In the genomic region with DNA sequence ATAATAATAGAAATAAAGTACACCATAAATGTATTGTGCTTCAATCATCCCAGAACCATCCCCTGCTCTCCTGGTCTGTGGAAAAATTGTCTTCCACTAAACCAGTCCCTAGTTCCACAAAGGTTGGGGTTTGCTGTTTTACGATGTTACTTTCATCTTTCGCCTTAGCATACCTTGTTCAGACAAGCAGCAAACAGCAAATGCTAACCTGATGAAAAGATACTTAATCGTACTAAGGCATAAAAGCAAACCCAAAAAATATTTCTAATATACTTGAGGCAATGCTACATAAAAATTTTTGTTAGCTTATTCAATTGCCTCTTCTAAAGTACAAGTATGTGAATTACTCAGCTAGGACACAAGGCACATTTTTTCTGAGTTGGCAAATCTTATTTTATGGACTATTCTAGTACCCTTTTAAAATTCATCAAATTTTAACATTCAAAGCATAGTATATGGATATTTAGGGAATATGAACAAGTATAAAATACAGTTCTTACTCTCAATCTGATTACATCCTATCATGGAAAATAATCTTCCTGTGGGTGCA, we compare ENCODE assay signal across 19 cellular contexts.
A peak's percentile ranks its signal among the peaks of the same experiment; 100 is the strongest.
DNase-seq lines count a peak whose midpoint lies in the region; ATAC-seq and TF ChIP-seq lines count a peak whose summit lies in the region.
"Had no signal": no experiment of that assay in that cellular context is flagged by ENCODE, and none has a peak within 500 bp of the region (broad histone marks: within the 10 kb centered on the region; RNA-seq: fewer than 3 reads in every experiment).

No MANE protein-coding gene starts in this region.

- peaks cover 15 to 48% (median 43%) of the 10 kb centered on the region in 11 experiments for H3K9me3 ChIP-seq in BLaER1 treated with 17β-estradiol and CSF1 and Interleukin-3, amounts not matched to agents 10 nM and 100 nM (replicated peaks in 1 of 11)
- peaks cover 2% of the 10 kb centered on the region for H3K9me3 ChIP-seq in RWPE2 (ENCODE audit: severe bottlenecking)
- H3K9me3 ChIP-seq in tibial artery = no peaks in the 10 kb centered on the region
- H3K9me3 ChIP-seq: HAP-1, SK-N-SH had no signal

- DNase-seq in RWPE2 (ENCODE audit: low spot score) = no peak
- DNase-seq in foreskin keratinocyte = no peak
- no peak for DNase-seq in tibial artery
- no peak for DNase-seq in putamen (ENCODE audit: low spot score)
- no peak for DNase-seq in islet precursor cell
- no peak for DNase-seq in SHP77 (lab: John Stamatoyannopoulos, UW)
- DNase-seq: DMS79, Karpas-422, MG63, NCI-H1092, NCI-H2081, Peyer's patch, Right ventricle myocardium superior, SK-N-SH had no signal

- H3K4me2 ChIP-seq in BLaER1 treated with 17β-estradiol and CSF1 and Interleukin-3, amounts not matched to agents 10 nM and 100 nM = peak overlapping the region in 7 of 11 experiments; percentile 20 to 88 (median 65); a peak in 11 of 22 replicates
- H3K4me2 ChIP-seq: SK-N-SH had no signal

- intact Hi-C loops in tibial artery (cut with DNase I; ENCODE audit: low total_unique reads) = no loop called here

- ATAC-seq in RWPE2 (ENCODE audit: low read depth) (no peak), foreskin keratinocyte (no peak), GM18861 (IDR thresholded peaks at IDR 0.05; ENCODE audit: unreplicated experiment) (no peak)

- H3K4me1 ChIP-seq in BLaER1 treated with 17β-estradiol and CSF1 and Interleukin-3, amounts not matched to agents 10 nM and 100 nM = peaks cover 29 to 82% (median 53%) of the 10 kb centered on the region in 10 experiments
- H3K4me1 ChIP-seq in RWPE2 (ENCODE audit: insufficient read depth, poor library complexity, severe bottlenecking) = peaks cover 25% of the 10 kb centered on the region
- peaks cover 25% of the 10 kb centered on the region for H3K4me1 ChIP-seq in foreskin keratinocyte
- H3K4me1 ChIP-seq in tibial artery = peaks cover 0 to 52% (median 17%) of the 10 kb centered on the region in 4 donors
- H3K4me1 ChIP-seq: HAP-1, Peyer's patch had no signal

- H3K4me3 ChIP-seq in BLaER1 treated with 17β-estradiol and CSF1 and Interleukin-3, amounts not matched to agents 10 nM and 100 nM = 0 out of 20 replicates have a peak overlapping the region, but pooled peaks of 1 of the 10 experiments have one; percentile 14
- no peak overlapping the region for H3K4me3 ChIP-seq in RWPE2 (ENCODE audit: severe bottlenecking)
- H3K4me3 ChIP-seq in tibial artery = no peak overlapping the region
- H3K4me3 ChIP-seq: HAP-1, MG63, Peyer's patch had no signal

- H3K27ac ChIP-seq in BLaER1 treated with 17β-estradiol and CSF1 and Interleukin-3, amounts not matched to agents 10 nM and 100 nM = peak overlapping the region; percentile 20 to 71 (median 62); a peak in 15 of 22 replicates
- peak overlapping the region; percentile 98 for H3K27ac ChIP-seq in RWPE2 (ENCODE audit: poor library complexity, severe bottlenecking)
- peak overlapping the region; percentile 97 for H3K27ac ChIP-seq in foreskin keratinocyte
- H3K27ac ChIP-seq in tibial artery = peak overlapping the region; percentile 15 to 50
- H3K27ac ChIP-seq: C4-2B, HL-60, Peyer's patch had no signal

- H3K9ac ChIP-seq in BLaER1 treated with 17β-estradiol and CSF1 and Interleukin-3, amounts not matched to agents 10 nM and 100 nM = peak overlapping the region in 1 of 11 experiments; percentile 50; a peak in 1 of 22 replicates
- H3K9ac ChIP-seq: SK-N-SH had no signal

- no peaks in the 10 kb centered on the region for H3K27me3 ChIP-seq in BLaER1 treated with 17β-estradiol and CSF1 and Interleukin-3, amounts not matched to agents 10 nM and 100 nM
- H3K27me3 ChIP-seq in RWPE2 (ENCODE audit: insufficient read depth, poor library complexity, severe bottlenecking) (no peaks in the 10 kb centered on the region), foreskin keratinocyte (no peaks in the 10 kb centered on the region), tibial artery (no peaks in the 10 kb centered on the region)
- H3K27me3 ChIP-seq: MG63, Peyer's patch had no signal

- H3K36me3 ChIP-seq in BLaER1 treated with 17β-estradiol and CSF1 and Interleukin-3, amounts not matched to agents 10 nM and 100 nM = no peaks in the 10 kb centered on the region
- no peaks in the 10 kb centered on the region for H3K36me3 ChIP-seq in RWPE2 (ENCODE audit: low read depth)
- H3K36me3 ChIP-seq in tibial artery = no peaks in the 10 kb centered on the region
- H3K36me3 ChIP-seq: HAP-1, MG63, Peyer's patch had no signal

- H4K20me1 ChIP-seq in BLaER1 treated with 17β-estradiol and CSF1 and Interleukin-3, amounts not matched to agents 10 nM and 100 nM = no peaks in the 10 kb centered on the region

- no peak for TF ChIP-seq CTCF in RWPE2 (IDR thresholded peaks at IDR 0.05; ENCODE audit: poor library complexity, severe bottlenecking)
- no peak for TF ChIP-seq CTCF in foreskin keratinocyte (conservative IDR thresholded peaks at IDR 0.05)
- TF ChIP-seq CTCF in tibial artery (IDR thresholded peaks at IDR 0.05) = no peak

Comparison
In these comparisons a context has a peak if more than half of its experiments do, and no peak if none do; other contexts are left out.
1. H3K27ac ChIP-seq: peak in every context shown above with its lines; median percentile 98 in RWPE2; 97 in foreskin keratinocyte; 62 in BLaER1 treated with 17β-estradiol and CSF1 and Interleukin-3, amounts not matched to agents 10 nM and 100 nM; 32 in tibial artery.